ENCODE assay signal across 22 cellular contexts in the genomic region with DNA sequence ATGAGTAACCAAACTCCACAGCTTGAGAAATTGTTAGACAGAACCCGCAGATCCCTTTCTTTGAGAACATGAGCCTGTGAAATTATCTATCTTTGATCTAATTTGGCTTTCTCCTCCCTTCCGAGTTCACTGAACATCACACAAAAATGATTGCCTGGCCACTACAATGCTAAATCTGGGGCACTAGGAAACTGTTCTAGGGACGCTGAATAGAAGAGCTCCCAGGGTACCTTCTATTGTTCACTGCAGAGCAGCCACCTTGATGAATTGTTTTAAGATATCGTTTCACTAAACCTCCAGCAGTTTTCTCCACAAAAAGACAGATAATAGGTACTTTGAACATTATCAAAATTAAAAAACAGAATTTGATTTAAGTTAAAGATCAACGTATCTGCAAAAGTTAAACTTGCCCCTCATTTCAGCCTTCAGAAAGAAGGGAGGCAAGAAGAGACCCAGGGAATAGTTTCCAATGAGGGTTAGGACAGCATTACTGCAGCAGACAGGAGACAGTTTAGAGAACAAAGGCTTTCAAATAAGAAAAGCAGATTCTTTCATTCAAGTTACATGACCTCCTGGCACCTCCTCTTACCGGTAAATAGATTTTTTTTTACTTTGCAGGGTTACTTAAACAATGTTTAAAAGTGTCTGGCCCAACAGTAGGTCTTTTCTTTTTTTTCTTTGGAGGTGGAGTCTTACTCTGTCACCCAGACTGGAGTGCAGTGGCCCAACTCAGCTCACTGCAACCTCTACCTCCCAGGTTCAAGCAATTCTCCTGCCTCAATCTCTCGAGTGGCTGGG. TPM values are rescaled to one million over a fixed set of nuclear protein-coding genes. Genes with fewer than 3 reads are reported as not detected.
DNase-seq lines count a peak whose midpoint lies in the region; ATAC-seq, FAIRE-seq and TF ChIP-seq lines count a peak whose summit lies in the region.
"Had no signal": no experiment of that assay in that cellular context is flagged by ENCODE, and none has a peak within 500 bp of the region (broad histone marks: within the 10 kb centered on the region; RNA-seq: fewer than 3 reads in every experiment).

No MANE protein-coding gene starts in this region.

- H3K4me1 ChIP-seq in A549 = no peaks in the 10 kb centered on the region
- H3K4me1 ChIP-seq in CD8-positive, alpha-beta T cell (ENCODE audit: insufficient read depth, low read length) = no peaks in the 10 kb centered on the region
- H3K4me1 ChIP-seq: body of pancreas had no signal

- peaks cover 16% of the 10 kb centered on the region for H3K36me3 ChIP-seq in CD8-positive, alpha-beta T cell (ENCODE audit: insufficient read depth, low read length)

- no peak overlapping the region for H3K4me2 ChIP-seq in A549

- peaks cover 72% of the 10 kb centered on the region for H3K36me3 Mint-ChIP-seq in CD8-positive, alpha-beta T cell
- peaks cover 42% of the 10 kb centered on the region for H3K36me3 Mint-ChIP-seq in activated naive CD8-positive, alpha-beta T cell treated with anti-CD3 and anti-CD28 coated beads, Interleukin-2, amount 50 U/mL, for 24 hours (ENCODE audit: low read depth)
- peaks cover 53% of the 10 kb centered on the region for H3K36me3 Mint-ChIP-seq in nephron (ENCODE audit: low read depth)

- intact Hi-C loops in CD8-positive, alpha-beta T cell (cut with DNase I, micrococcal nuclease) = loop anchor here (5.0 to 10.0 kb wide), 2 partner anchors 49 to 1026 kb away; partner anchors contain the start of gene SINHCAF (in 1 of the 2)
- intact Hi-C loops in left colon (cut with DNase I, micrococcal nuclease) = no loop called here

- no peaks in the 10 kb centered on the region for H3K4me1 Mint-ChIP-seq in CD8-positive, alpha-beta T cell (ENCODE audit: low read depth)
- H3K4me1 Mint-ChIP-seq in activated naive CD8-positive, alpha-beta T cell treated with anti-CD3 and anti-CD28 coated beads, Interleukin-2, amount 50 U/mL, for 24 hours = no peaks in the 10 kb centered on the region
- H3K4me1 Mint-ChIP-seq in nephron = no peaks in the 10 kb centered on the region

- H3K27ac Mint-ChIP-seq in CD8-positive, alpha-beta T cell = peak overlapping the region; percentile 34
- H3K27ac Mint-ChIP-seq in activated naive CD8-positive, alpha-beta T cell treated with anti-CD3 and anti-CD28 coated beads, Interleukin-2, amount 50 U/mL, for 24 hours = peak overlapping the region; percentile 35
- H3K27ac Mint-ChIP-seq in nephron = peak overlapping the region; percentile 13 to 44 (median 14)

- no peak for DNase-seq in A549 (ENCODE audit: low read depth in 1 of 2, low spot score in 1 of 2)
- no peak for DNase-seq in CD8-positive, alpha-beta T cell
- no peak for DNase-seq in activated naive CD8-positive, alpha-beta T cell treated with anti-CD3 and anti-CD28 coated beads, Interleukin-2, amount 50 U/mL, for 24 hours
- no peak for DNase-seq in globus pallidus (ENCODE audit: low spot score)
- no peak for DNase-seq in kidney glomerular epithelial cell (lab: John Stamatoyannopoulos, UW)
- no peak for DNase-seq in left colon
- DNase-seq: activated CD4-positive, CD25-positive, alpha-beta regulatory T cell; body of pancreas; CD4-positive, alpha-beta memory T cell; DMS153; effector memory CD8-positive, alpha-beta T cell; hypothalamus; Karpas-422; MV-4-11; NCI-H1694 treated with DMSO at 0.1 percent for 48 hours; stimulated activated CD8-positive, alpha-beta memory T cell treated with anti-CD3 and anti-CD28 coated beads, Interleukin-4, amount 100 ng/mL, for 48 hours; T-helper 9 cell had no signal

- H3K27me3 ChIP-seq in CD8-positive, alpha-beta T cell (ENCODE audit: insufficient read depth, low read length) = no peaks in the 10 kb centered on the region
- H3K27me3 ChIP-seq: body of pancreas, esophagus muscularis mucosa, sigmoid colon had no signal

- H3K9me3 Mint-ChIP-seq in CD8-positive, alpha-beta T cell = no peaks in the 10 kb centered on the region
- no peaks in the 10 kb centered on the region for H3K9me3 Mint-ChIP-seq in activated naive CD8-positive, alpha-beta T cell treated with anti-CD3 and anti-CD28 coated beads, Interleukin-2, amount 50 U/mL, for 24 hours
- no peaks in the 10 kb centered on the region for H3K9me3 Mint-ChIP-seq in nephron
- H3K9me3 Mint-ChIP-seq: CD4-positive, alpha-beta memory T cell; effector memory CD8-positive, alpha-beta T cell had no signal

- H3K4me3 ChIP-seq in A549 = no peak overlapping the region
- no peak overlapping the region for H3K4me3 ChIP-seq in CD8-positive, alpha-beta T cell (ENCODE audit: low read depth, low read length)
- H3K4me3 ChIP-seq: body of pancreas, esophagus muscularis mucosa, sigmoid colon had no signal

- H3K27me3 Mint-ChIP-seq in CD8-positive, alpha-beta T cell (ENCODE audit: low read depth) = no peaks in the 10 kb centered on the region
- H3K27me3 Mint-ChIP-seq in activated naive CD8-positive, alpha-beta T cell treated with anti-CD3 and anti-CD28 coated beads, Interleukin-2, amount 50 U/mL, for 24 hours = no peaks in the 10 kb centered on the region
- no peaks in the 10 kb centered on the region for H3K27me3 Mint-ChIP-seq in nephron (ENCODE audit: low read depth)
- H3K27me3 Mint-ChIP-seq: CD4-positive, alpha-beta memory T cell; effector memory CD8-positive, alpha-beta T cell had no signal

- TF ChIP-seq EP300 in A549 (IDR thresholded peaks at IDR 0.05) = no peak

- no peak for TF ChIP-seq RAD21 in A549 (conservative IDR thresholded peaks at IDR 0.05 in 1 of 2, IDR thresholded peaks at IDR 0.05 in 1 of 2)

- no peak overlapping the region for H3K4me3 Mint-ChIP-seq in CD8-positive, alpha-beta T cell
- H3K4me3 Mint-ChIP-seq in activated naive CD8-positive, alpha-beta T cell treated with anti-CD3 and anti-CD28 coated beads, Interleukin-2, amount 50 U/mL, for 24 hours = no peak overlapping the region
- H3K4me3 Mint-ChIP-seq in nephron = no peak overlapping the region
- H3K4me3 Mint-ChIP-seq: CD4-positive, alpha-beta memory T cell; effector memory CD8-positive, alpha-beta T cell had no signal

- POLR2A ChIA-PET in A549 (lab: Yijun Ruan, JAX) = interaction anchor here (0.6 to 0.7 kb wide), 2 partner anchors 247 to 1728 kb away, joined by 3 read pairs; no protein-coding TSS in a partner anchor
- POLR2A ChIA-PET in CD8-positive, alpha-beta T cell (lab: Charles Lee) = no interaction called here

- 89% methylated on average over 7 of the region's 7 CpGs for WGBS in A549 (ENCODE audit: missing lambda C conversion rate)

- ATAC-seq in A549 (no peak; a peak in 2 of 6 replicates), left colon (no peak)
- no peak for ATAC-seq in CD8-positive, alpha-beta T cell
- ATAC-seq in activated naive CD8-positive, alpha-beta T cell treated with anti-CD3 and anti-CD28 coated beads, Interleukin-2, amount 50 U/mL, for 24 hours = no peak
- ATAC-seq: body of pancreas; effector memory CD8-positive, alpha-beta T cell had no signal

- CTCF ChIA-PET in A549 (lab: Yijun Ruan, JAX) = no interaction called here
- CTCF ChIA-PET in CD8-positive, alpha-beta T cell (lab: Charles Lee) = no interaction called here

- TF ChIP-seq CTCF in A549 (IDR thresholded peaks at IDR 0.05) (no peak), nephron (IDR thresholded peaks at IDR 0.05; ENCODE audit: unreplicated experiment in 3 of 3) (no peak)
- no peak for TF ChIP-seq CTCF in CD8-positive, alpha-beta T cell (IDR thresholded peaks at IDR 0.05)

- TF ChIP-seq POLR2A in A549 (IDR thresholded peaks at IDR 0.05; ENCODE audit: low read length) = no peak

- no peaks in the 10 kb centered on the region for H3K9me3 ChIP-seq in A549
- H3K9me3 ChIP-seq in CD8-positive, alpha-beta T cell (ENCODE audit: low read length) = no peaks in the 10 kb centered on the region
- H3K9me3 ChIP-seq: body of pancreas, esophagus muscularis mucosa, sigmoid colon had no signal

- H3K27ac ChIP-seq in A549 = no peak overlapping the region
- H3K27ac ChIP-seq in CD8-positive, alpha-beta T cell (ENCODE audit: low read depth, low read length) = no peak overlapping the region
- H3K27ac ChIP-seq: body of pancreas had no signal

- FAIRE-seq in A549 (lab: Jason Lieb, UNC) = no peak
- FAIRE-seq: frontal cortex, GM18507 had no signal

TF ChIP-seq in A549, 52 proteins besides CTCF, POLR2A, EP300 and RAD21:
- TF ChIP-seq BHLHE40 (IDR thresholded peaks at IDR 0.05; ENCODE audit: low read depth, low read length) = no peak
- no peak for TF ChIP-seq CHD4 (IDR thresholded peaks at IDR 0.05; ENCODE audit: borderline replicate concordance)
- TF ChIP-seq HOXA7 (CRISPR knock-in tag; IDR thresholded peaks at IDR 0.05) = 0 out of 2 replicates have a peak, but pooled peaks have one; percentile 28
- no peak for TF ChIP-seq ZNF302 (CRISPR knock-in tag; IDR thresholded peaks at IDR 0.05)
- TF ChIP-seq RCOR1 (IDR thresholded peaks at IDR 0.05; ENCODE audit: low read depth, low read length) = no peak
- no peak for TF ChIP-seq SREBF2 (IDR thresholded peaks at IDR 0.05)

RNA-seq across cellular contexts. Expression of gene SINHCAF, which starts 47.3 kb away (rescaled TPM):
- polyA plus RNA-seq in A549 (2011; rRNA removed) (81.8 and 106 TPM in 2 replicates), A549 (2017; fragmentation: RNase III; extraction: RNeasy Plus Mini Kit Qiagen cat#74134 plus additional on column Dnase treatment) (38.5 to 39.4 TPM (median 38.8 TPM) in 3 replicates)
- polyA plus RNA-seq in A549 (2012; cell fraction: cytosol; rRNA removed) = 17.5 and 19.7 TPM in 2 replicates
- 8.7 and 14.1 TPM in 2 replicates for polyA plus RNA-seq in A549 (2012; cell fraction: nucleus; rRNA removed)
- polyA minus RNA-seq in A549 (2011; rRNA and poly(A)+ RNA removed) = 26.9 and 34.8 TPM in 2 replicates
- total RNA-seq in CD8-positive, alpha-beta T cell = 100 to 1,000 TPM in 1 of 2 experiments, 10 to 100 TPM in 1; 93.7 to 108 TPM
- 10 to 100 TPM; 66.7 to 71.0 TPM for total RNA-seq in left colon

Comparison
In these comparisons a context has a peak if more than half of its experiments do, and no peak if none do; other contexts are left out.
1. intact Hi-C loops: an anchor here in CD8-positive, alpha-beta T cell (5.0 to 10.0 kb wide); none called in left colon.